Comparison of ENCODE assay signal across 8 cellular contexts in the genomic region with DNA sequence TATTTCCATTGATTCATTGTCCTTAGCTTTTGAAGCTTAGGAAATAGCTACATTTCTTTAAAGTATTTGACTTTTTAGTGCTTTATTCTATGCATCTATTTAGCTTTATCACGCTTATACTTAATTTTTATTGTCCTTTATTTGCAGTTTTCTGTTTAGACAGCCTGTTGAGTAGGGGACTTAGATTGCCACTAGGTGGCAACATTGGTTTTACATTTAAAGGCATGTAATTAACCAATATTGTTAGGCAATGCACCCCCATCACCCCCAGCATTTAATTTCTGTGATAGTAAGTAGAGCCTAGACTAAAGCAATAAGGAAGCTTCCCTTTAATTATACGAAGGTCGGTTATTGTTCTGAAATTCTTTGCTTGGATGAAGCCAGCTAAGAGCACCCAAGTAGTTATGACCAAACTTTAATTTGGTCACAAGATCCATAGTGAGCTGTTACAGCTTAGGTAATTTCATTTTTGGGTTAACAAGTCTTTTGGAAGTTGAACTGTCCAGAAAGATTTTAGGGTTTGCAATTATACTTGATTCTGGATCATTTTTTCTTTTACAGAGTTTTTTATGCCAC. TPM values are rescaled to one million over a fixed set of nuclear protein-coding genes. Genes with fewer than 3 reads are reported as not detected.
DNase-seq lines count a peak whose midpoint lies in the region; ATAC-seq and TF ChIP-seq lines count a peak whose summit lies in the region.

No MANE protein-coding gene starts in this region.

- intact Hi-C loops in ascending aorta (cut with DNase I) (no loop called here), tibial artery (cut with DNase I; ENCODE audit: low total_unique reads) (loop anchor here (10.0 kb wide), 1 partner anchor 189 kb away; no protein-coding TSS in a partner anchor)

- H3K27ac ChIP-seq in ascending aorta = no peak overlapping the region
- no peak overlapping the region for H3K27ac ChIP-seq in tibial artery

- peak in 2 of 3 experiments; percentile 13 to 52 for TF ChIP-seq CTCF in ascending aorta (IDR thresholded peaks at IDR 0.05)
- TF ChIP-seq CTCF in tibial artery (IDR thresholded peaks at IDR 0.05) = peak; percentile 55 to 64

- ATAC-seq in GM21423 (IDR thresholded peaks at IDR 0.05; ENCODE audit: unreplicated experiment) = no peak

- H3K4me3 ChIP-seq in ascending aorta (no peak overlapping the region), tibial artery (no peak overlapping the region)

- H3K27me3 ChIP-seq in ascending aorta (no peaks in the 10 kb centered on the region), tibial artery (no peaks in the 10 kb centered on the region)

- H3K36me3 ChIP-seq in ascending aorta = no peaks in the 10 kb centered on the region
- peaks cover 0 to 5% (median 0%) of the 10 kb centered on the region in 3 donors for H3K36me3 ChIP-seq in tibial artery

- H3K4me1 ChIP-seq in ascending aorta (no peaks in the 10 kb centered on the region), tibial artery (no peaks in the 10 kb centered on the region)

- DNase-seq in NCI-H1436 (lab: John Stamatoyannopoulos, UW) (peak; percentile 5), NCI-H1436 treated with DMSO at 0.1 percent for 48 hours (lab: John Stamatoyannopoulos, UW) (no peak), NCI-H1694 (lab: John Stamatoyannopoulos, UW) (peak; percentile 34), ascending aorta (ENCODE audit: low spot score in 2 of 2) (no peak), iPS-NIHi7 (ENCODE audit: extremely low spot score) (peak; percentile 35), tibial artery (no peak), occipital lobe (lab: John Stamatoyannopoulos, UW) (no peak)

- H3K9me3 ChIP-seq in ascending aorta = no peaks in the 10 kb centered on the region
- H3K9me3 ChIP-seq in tibial artery = no peaks in the 10 kb centered on the region

RNA-seq across cellular contexts. Expression of a gene that starts 36.5 kb away (rescaled TPM):
- total RNA-seq in ascending aorta (8.8 TPM), occipital lobe (12.0 TPM)

Comparison
In these comparisons a context has a peak if more than half of its experiments do, and no peak if none do; other contexts are left out.
1. DNase-seq: peak in NCI-H1436 (single experiment), NCI-H1694 (single experiment) and iPS-NIHi7 (single experiment); none in NCI-H1436 treated with DMSO at 0.1 percent for 48 hours (single experiment), ascending aorta (0 of 2), tibial artery (0 of 2) and occipital lobe (single experiment).